14 cellular contexts compared by ENCODE assay signal in the genomic region with DNA sequence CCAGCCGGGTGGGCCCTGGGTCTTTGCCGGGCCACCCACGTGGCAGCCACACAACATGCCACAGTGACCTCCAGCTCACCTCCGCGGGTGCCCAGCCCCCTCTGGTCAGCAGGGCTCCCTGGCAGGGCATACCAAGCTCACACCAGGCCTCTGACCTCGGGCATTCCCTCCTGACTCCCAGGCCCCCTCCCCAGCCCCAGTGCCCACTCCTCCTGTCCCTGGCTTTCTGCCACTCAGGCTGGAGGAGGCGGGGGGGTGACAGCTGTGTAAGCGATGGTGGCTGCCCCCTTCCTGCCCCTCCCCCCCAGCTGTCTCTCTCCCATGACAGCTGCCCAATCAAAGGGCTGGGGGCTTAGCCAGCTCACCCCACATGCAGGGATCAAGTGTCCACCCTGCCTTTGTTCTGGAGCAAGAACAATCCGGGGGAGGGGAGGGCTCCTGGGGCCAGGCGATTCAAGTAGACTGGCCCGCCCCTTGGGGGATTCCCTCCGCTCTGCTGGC. TPM values are rescaled to one million over a fixed set of nuclear protein-coding genes. Genes with fewer than 3 reads are reported as not detected.
A peak's percentile ranks its signal among the peaks of the same experiment; 100 is the strongest.
DNase-seq lines count a peak whose midpoint lies in the region; ATAC-seq and TF ChIP-seq lines count a peak whose summit lies in the region.
"Had no signal": no experiment of that assay in that cellular context is flagged by ENCODE, and none has a peak within 500 bp of the region (broad histone marks: within the 10 kb centered on the region; RNA-seq: fewer than 3 reads in every experiment).

No MANE protein-coding gene starts in this region.

- H3K36me3 Mint-ChIP-seq in brain, result peaks cover 17% of the 10 kb centered on the region

- peaks cover 39% of the 10 kb centered on the region for H3K79me2 ChIP-seq in SK-N-SH (ENCODE audit: insufficient read depth)

- peaks cover 0 to 25% of the 10 kb centered on the region in 2 experiments for H3K36me3 ChIP-seq in SK-N-SH (replicated peaks in 1 of 2; ENCODE audit: control insufficient read depth in 1 of 2, insufficient read depth in 2 of 2, low read length in 1 of 2)
- H3K36me3 ChIP-seq in thoracic aorta, result peaks cover 13% of the 10 kb centered on the region
- H3K36me3 ChIP-seq: MG63 had no signal

- H3K9me3 Mint-ChIP-seq in brain, result peaks cover 0 to 2% (median 0%) of the 10 kb centered on the region in 5 experiments

- peak; percentile 40 for DNase-seq in SK-N-SH
- peak; percentile 11 for DNase-seq in midbrain (lab: John Stamatoyannopoulos, UW)
- DNase-seq in thoracic aorta (ENCODE audit: low spot score), result no peak
- DNase-seq: foreskin melanocyte; MG63; stimulated activated CD4-positive, alpha-beta T cell treated with anti-CD3 and anti-CD28 coated beads, Interleukin-1b, Interleukin-23, amount 100 ng/mL, for 48 hours had no signal

- H3K9me2 ChIP-seq in SK-N-SH, result no peaks in the 10 kb centered on the region

- H3K4me3 ChIP-seq in SK-N-SH (ENCODE audit: low read depth in 2 of 2, low read length in 1 of 2) (no peak overlapping the region), thoracic aorta (no peak overlapping the region)
- H3K4me3 ChIP-seq: MG63 had no signal

- peaks cover 70% of the 10 kb centered on the region for H3K4me1 Mint-ChIP-seq in brain

- TF ChIP-seq RAD21 in SK-N-SH (IDR thresholded peaks at IDR 0.05; ENCODE audit: low read length), result no peak

- H2AFZ ChIP-seq in SK-N-SH (ENCODE audit: low read depth), result no peak overlapping the region

- 0 out of 2 replicates have a peak, but pooled peaks cover 4% of the 10 kb centered on the region for H4K20me1 ChIP-seq in SK-N-SH (ENCODE audit: insufficient read depth)

- CTCF ChIA-PET in SK-N-SH (lab: Yijun Ruan, JAX), result interaction anchor here (0.8 to 10.7 kb wide), 5 partner anchors 9 to 22 kb away, joined by 4 to 84 read pairs (median 8); a partner anchor contains a TSS

- H3K27ac Mint-ChIP-seq in brain, result peak overlapping the region in 4 of 5 experiments; percentile 77 to 97 (median 88)

- POLR2A ChIA-PET in SK-N-SH (lab: Yijun Ruan, JAX), result interaction anchor here (1.0 to 1.8 kb wide), 3 partner anchors 10 to 21 kb away, joined by 3 to 11 read pairs (median 3); a partner anchor contains a TSS

- H3K4me1 ChIP-seq in SK-N-SH (ENCODE audit: control insufficient read depth in 1 of 2, insufficient read depth in 2 of 2, low read depth in 1 of 2, low read length in 1 of 2) (peaks cover 4 to 41% of the 10 kb centered on the region in 2 experiments; a peak in 2 of 4 replicates), thoracic aorta (ENCODE audit: control insufficient read depth in 1 of 2, low read depth in 2 of 2) (peaks cover 35 to 64% of the 10 kb centered on the region in 2 donors)

- peak overlapping the region in 1 of 2 experiments; percentile 16; a peak in 1 of 4 replicates for H3K27ac ChIP-seq in SK-N-SH (ENCODE audit: low read depth in 2 of 2, low read length in 1 of 2)
- peak overlapping the region; percentile 21 to 58 for H3K27ac ChIP-seq in thoracic aorta

- H3K9ac ChIP-seq in SK-N-SH, result no peak overlapping the region

- peaks cover 5% of the 10 kb centered on the region for H3K27me3 Mint-ChIP-seq in brain

- H3K27me3 ChIP-seq in SK-N-SH (ENCODE audit: insufficient read depth) (no peaks in the 10 kb centered on the region), thoracic aorta (replicated peaks; ENCODE audit: insufficient read depth) (no peaks in the 10 kb centered on the region)
- H3K27me3 ChIP-seq: MG63 had no signal

- peak overlapping the region in 4 of 5 experiments; percentile 92 to 97 (median 97) for H3K4me3 Mint-ChIP-seq in brain

- no peak for TF ChIP-seq EP300 in SK-N-SH (IDR thresholded peaks at IDR 0.05; ENCODE audit: borderline replicate concordance in 1 of 2, low read depth in 1 of 2, low read length in 1 of 2)

- peaks cover 6% of the 10 kb centered on the region for H3F3A ChIP-seq in SK-N-SH (replicated peaks; ENCODE audit: insufficient read depth)

- WGBS in SK-N-SH (ENCODE audit: low lambda C conversion rate), result 100% methylated on average over 1 of the region's 12 CpGs

- H3K9me3 ChIP-seq in SK-N-SH, result no peaks in the 10 kb centered on the region
- no peaks in the 10 kb centered on the region for H3K9me3 ChIP-seq in thoracic aorta
- H3K9me3 ChIP-seq: MG63 had no signal

- no peak overlapping the region for H3K4me2 ChIP-seq in SK-N-SH

- TF ChIP-seq CTCF in SK-N-SH (IDR thresholded peaks at IDR 0.05) (no peak), brain (conservative IDR thresholded peaks at IDR 0.05) (no peak), thoracic aorta (IDR thresholded peaks at IDR 0.05) (no peak)

- ATAC-seq in SK-N-SH treated with all-trans-retinoic acid at 6 μM for 48 hours, result no peak
- ATAC-seq in thoracic aorta (ENCODE audit: insufficient number of reproducible peaks, low FRiP score, low read depth), result no peak
- ATAC-seq in GM18907 (IDR thresholded peaks at IDR 0.05; ENCODE audit: unreplicated experiment), result no peak
- ATAC-seq in HG02885 (IDR thresholded peaks at IDR 0.05; ENCODE audit: poor library complexity, unreplicated experiment), result no peak
- ATAC-seq in HG03175 (IDR thresholded peaks at IDR 0.05; ENCODE audit: unreplicated experiment), result no peak
- ATAC-seq: activated CD4-positive, CD25-positive, alpha-beta regulatory T cell treated with anti-CD3 and anti-CD28 coated beads, Interleukin-2, amount 50 U/mL, for 24 hours; left lobe of liver had no signal

TF ChIP-seq in SK-N-SH, 30 proteins besides CTCF, POLR2A, EP300 and RAD21:
- TF ChIP-seq SMC3 (IDR thresholded peaks at IDR 0.05; ENCODE audit: low read depth, low read length), result no peak

TF ChIP-seq in SK-N-SH treated with all-trans-retinoic acid at 6 μM for 48 hours, 23 proteins besides CTCF, POLR2A, EP300 and RAD21:
- no peak for TF ChIP-seq PPARA (CRISPR knock-in tag; IDR thresholded peaks at IDR 0.05; ENCODE audit: borderline replicate concordance)
- TF ChIP-seq TOX (CRISPR knock-in tag; IDR thresholded peaks at IDR 0.05; ENCODE audit: borderline replicate concordance), result no peak
- TF ChIP-seq TCF4 (CRISPR knock-in tag; IDR thresholded peaks at IDR 0.05; ENCODE audit: borderline replicate concordance), result no peak
- no peak for TF ChIP-seq RARB (CRISPR knock-in tag; IDR thresholded peaks at IDR 0.05)
- no peak for TF ChIP-seq ZNF565 (CRISPR knock-in tag; conservative IDR thresholded peaks at IDR 0.05; ENCODE audit: low read depth)
- no peak for TF ChIP-seq SNAI2 (CRISPR knock-in tag; IDR thresholded peaks at IDR 0.05)
- no peak for TF ChIP-seq ZC3H10 (CRISPR knock-in tag; IDR thresholded peaks at IDR 0.05)
- no peak for TF ChIP-seq BACH2 (CRISPR knock-in tag; IDR thresholded peaks at IDR 0.05; ENCODE audit: borderline replicate concordance)
- TF ChIP-seq ISL1 (CRISPR knock-in tag; IDR thresholded peaks at IDR 0.05), result no peak
- no peak for TF ChIP-seq ESRRG (CRISPR knock-in tag; IDR thresholded peaks at IDR 0.05)
- TF ChIP-seq OSR1 (CRISPR knock-in tag; IDR thresholded peaks at IDR 0.05), result no peak
- no peak for TF ChIP-seq ZFP30 (CRISPR knock-in tag; IDR thresholded peaks at IDR 0.05)

RNA-seq across cellular contexts. Expression of a gene that starts 3.3 kb away (rescaled TPM):
- polyA plus RNA-seq in SK-N-SH (2012; rRNA removed) (97.4 and 118 TPM in 2 replicates), brain (ENCODE audit: insufficient read depth, low read depth, low replicate concordance) (151 TPM)
- polyA plus RNA-seq in SK-N-SH (2012; cell fraction: cytosol; rRNA removed), result 43.8 and 61.7 TPM in 2 replicates
- polyA plus RNA-seq in SK-N-SH (2012; cell fraction: nucleus; rRNA removed), result 499 and 538 TPM in 2 replicates
- total RNA-seq in thoracic aorta, result 100 to 1,000 TPM; 127 to 144 TPM

RNA-seq across cellular contexts. Expression of a gene that starts 8.8 kb away (rescaled TPM):
- 0.02 and 0.10 TPM in 2 replicates for polyA plus RNA-seq in SK-N-SH (2012; rRNA removed)
- polyA plus RNA-seq in SK-N-SH (2012; cell fraction: cytosol; rRNA removed), result not detected in 2 replicates
- 0.07 and 0.15 TPM in 2 replicates for polyA plus RNA-seq in SK-N-SH (2012; cell fraction: nucleus; rRNA removed)
- polyA plus RNA-seq in brain (ENCODE audit: insufficient read depth, low read depth, low replicate concordance), result 8.9 TPM
- not detected for total RNA-seq in thoracic aorta
- total RNA-seq: left lobe of liver, osteocyte had no signal

RNA-seq across cellular contexts. Expression of a gene that starts 9.8 kb away (rescaled TPM):
- polyA plus RNA-seq in SK-N-SH (2012; rRNA removed) (64.1 and 88.3 TPM in 2 replicates), brain (ENCODE audit: insufficient read depth, low read depth, low replicate concordance) (39.3 TPM)
- polyA plus RNA-seq in SK-N-SH (2012; cell fraction: cytosol; rRNA removed), result 45.6 and 58.3 TPM in 2 replicates
- 45.8 and 64.4 TPM in 2 replicates for polyA plus RNA-seq in SK-N-SH (2012; cell fraction: nucleus; rRNA removed)
- 10 to 100 TPM; 28.6 to 55.2 TPM for total RNA-seq in thoracic aorta

RNA-seq across cellular contexts. Expression of a gene that starts 10.9 kb away (rescaled TPM):
- polyA plus RNA-seq in SK-N-SH (2012; rRNA removed) (22.1 and 31.5 TPM in 2 replicates), brain (ENCODE audit: insufficient read depth, low read depth, low replicate concordance) (70.3 TPM)
- 18.6 and 24.8 TPM in 2 replicates for polyA plus RNA-seq in SK-N-SH (2012; cell fraction: cytosol; rRNA removed)
- 13.5 and 18.1 TPM in 2 replicates for polyA plus RNA-seq in SK-N-SH (2012; cell fraction: nucleus; rRNA removed)
- total RNA-seq in thoracic aorta, result 10 to 100 TPM in 1 of 2 donors, 1 to 10 TPM in 1; 9.7 to 24.0 TPM

RNA-seq across cellular contexts. Expression of a gene that starts 19.3 kb away (rescaled TPM):
- polyA plus RNA-seq in SK-N-SH (2012; rRNA removed) (93.0 and 96.2 TPM in 2 replicates), brain (ENCODE audit: insufficient read depth, low read depth, low replicate concordance) (11.5 TPM)
- 44.0 and 62.5 TPM in 2 replicates for polyA plus RNA-seq in SK-N-SH (2012; cell fraction: cytosol; rRNA removed)
- polyA plus RNA-seq in SK-N-SH (2012; cell fraction: nucleus; rRNA removed), result 136 and 173 TPM in 2 replicates
- 10 to 100 TPM in 1 of 2 donors, 1 to 10 TPM in 1; 6.1 to 12.3 TPM for total RNA-seq in thoracic aorta
